Comparison of ENCODE assay signal across 18 cellular contexts in genomic region chr4:1992468-1993168, GRCh38. TPM values are rescaled to one million over a fixed set of nuclear protein-coding genes. Genes with fewer than 3 reads are reported as not detected.
A peak's percentile ranks its signal among the peaks of the same experiment; 100 is the strongest.
DNase-seq lines count a peak whose midpoint lies in the region; ATAC-seq, FAIRE-seq and TF ChIP-seq lines count a peak whose summit lies in the region.
"Had no signal": no experiment of that assay in that cellular context is flagged by ENCODE, and none has a peak within 500 bp of the region (broad histone marks: within the 10 kb centered on the region; RNA-seq: fewer than 3 reads in every experiment).

No MANE protein-coding gene starts in this region.

- H3K27ac ChIP-seq in vagina = no peak overlapping the region
- H3K27ac ChIP-seq: gastroesophageal sphincter, lower lobe of right lung, uterus had no signal

- no peak for TF ChIP-seq POLR2A in vagina (IDR thresholded peaks at IDR 0.05)

- no peak for FAIRE-seq in GM19239 (lab: Jason Lieb, UNC)

- intact Hi-C loops in vagina (cut with DNase I) = no loop called here

- H3K9me3 ChIP-seq in adipocyte (ENCODE audit: control insufficient read depth, low read length) (no peaks in the 10 kb centered on the region), mucosa of stomach (ENCODE audit: control insufficient read depth, low read length) (no peaks in the 10 kb centered on the region), vagina (no peaks in the 10 kb centered on the region)

- TF ChIP-seq CTCF in fibroblast of pulmonary artery (IDR thresholded peaks at IDR 0.05; ENCODE audit: low read length, missing control alignments) = peak; percentile 1
- no peak for TF ChIP-seq CTCF in vagina (IDR thresholded peaks at IDR 0.05)

- H3K4me1 ChIP-seq in adipocyte (ENCODE audit: control insufficient read depth, insufficient read depth, low read length) (no peaks in the 10 kb centered on the region), mucosa of stomach (ENCODE audit: control insufficient read depth, insufficient read depth, low read length) (peaks cover 17% of the 10 kb centered on the region), vagina (peaks cover 16% of the 10 kb centered on the region)
- H3K4me1 ChIP-seq: lower lobe of right lung, uterus had no signal

- H3K27me3 ChIP-seq in adipocyte (replicated peaks; ENCODE audit: control insufficient read depth, insufficient read depth, low read length) (no peaks in the 10 kb centered on the region), mucosa of stomach (ENCODE audit: control insufficient read depth, insufficient read depth, low read length) (no peaks in the 10 kb centered on the region), vagina (no peaks in the 10 kb centered on the region)
- H3K27me3 ChIP-seq: gastroesophageal sphincter, uterus had no signal

- H3K9ac ChIP-seq in adipocyte (ENCODE audit: low read length) (no peak overlapping the region), mucosa of stomach (ENCODE audit: low read length) (peak overlapping the region; percentile 28)

- DNase-seq in D341Med (ENCODE audit: low spot score) (peak; percentile 46), adipocyte (ENCODE audit: low read depth) (no peak), fibroblast of pulmonary artery (ENCODE audit: low read depth) (peak; percentile 26), NCI-H1436 treated with DMSO at 0.1 percent for 48 hours (lab: John Stamatoyannopoulos, UW) (no peak), GM19239 (ENCODE audit: insufficient read length, low spot score) (no peak), vagina (ENCODE audit: extremely low spot score in 2 of 2) (no peak)
- DNase-seq: activated CD4-positive, alpha-beta memory T cell treated with anti-CD3 and anti-CD28 coated beads, Interleukin-2, amount 10 ng/mL, durations not matched to agents 7 days and 5 days; activated naive CD4-positive, alpha-beta T cell treated with anti-CD3 and anti-CD28 coated beads, Interleukin-2, amount 50 U/mL, for 16 hours; cortex of kidney; DMS 273 treated with DMSO at 0.1 percent for 48 hours; lower lobe of right lung; MV-4-11; NCI-H524; T1000; uterus had no signal

- peak overlapping the region; percentile 47 for H3K4me3 ChIP-seq in adipocyte (ENCODE audit: low read length)
- no peak overlapping the region for H3K4me3 ChIP-seq in fibroblast of pulmonary artery (replicated peaks; ENCODE audit: low read depth, low read length)
- no peak overlapping the region for H3K4me3 ChIP-seq in mucosa of stomach (ENCODE audit: low read length)
- no peak overlapping the region for H3K4me3 ChIP-seq in vagina
- H3K4me3 ChIP-seq: gastroesophageal sphincter, lower lobe of right lung, uterus had no signal

- H3K36me3 ChIP-seq in adipocyte (ENCODE audit: control insufficient read depth, insufficient read depth, low read length, severe bottlenecking) (peaks cover 13% of the 10 kb centered on the region), mucosa of stomach (ENCODE audit: control insufficient read depth, insufficient read depth, low read length) (peaks cover 4% of the 10 kb centered on the region), vagina (peaks cover 0 to 21% of the 10 kb centered on the region in 2 donors)
- H3K36me3 ChIP-seq: uterus had no signal

- ATAC-seq in GM19467 (IDR thresholded peaks at IDR 0.05; ENCODE audit: unreplicated experiment) = no peak
- ATAC-seq: gastroesophageal sphincter had no signal

RNA-seq across cellular contexts. Expression of gene NELFA, which starts 16.2 kb away (rescaled TPM):
- 19.6 TPM for total RNA-seq in vagina

Comparison
In these comparisons a context has a peak if more than half of its experiments do, and no peak if none do; other contexts are left out.
1. DNase-seq: peak in D341Med (single experiment) and fibroblast of pulmonary artery (single experiment); none in adipocyte (single experiment), NCI-H1436 treated with DMSO at 0.1 percent for 48 hours (single experiment), GM19239 (single experiment) and vagina (0 of 2).